8 cellular contexts compared by ENCODE assay signal in the genomic region with DNA sequence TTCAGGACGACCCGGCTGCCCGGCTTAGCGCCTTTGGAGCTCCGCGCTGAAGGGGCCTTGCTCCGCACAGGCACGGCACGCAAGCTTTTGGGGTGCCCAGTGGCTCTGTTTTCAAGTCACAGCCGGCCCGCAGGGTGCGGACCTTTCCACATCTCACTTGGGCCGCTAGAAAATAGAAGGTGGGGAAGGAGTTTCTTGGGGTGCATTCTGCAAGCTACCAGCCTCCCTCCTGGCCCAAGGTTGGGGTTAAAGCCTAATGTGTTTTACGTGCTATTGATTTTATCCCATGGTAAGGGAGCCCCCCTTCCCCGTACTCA. TPM values are rescaled to one million over a fixed set of nuclear protein-coding genes. Genes with fewer than 3 reads are reported as not detected.
DNase-seq lines count a peak whose midpoint lies in the region; ATAC-seq lines count a peak whose summit lies in the region.

No MANE protein-coding gene starts in this region.

- peaks cover 7% of the 10 kb centered on the region for H3K36me3 ChIP-seq in iPS-15b (ENCODE audit: control insufficient read depth, insufficient read depth, low read length)
- H3K36me3 ChIP-seq in subcutaneous abdominal adipose tissue (ENCODE audit: control insufficient read depth in 5 of 5, insufficient read depth in 5 of 5, low read length in 5 of 5) = peaks cover 4 to 10% (median 7%) of the 10 kb centered on the region in 5 donors

- DNase-seq in activated T-cell treated with anti-CD3 and anti-CD28 coated beads, Interleukin-2, amount 50 U/mL, for 4 hours = no peak
- DNase-seq in T-helper 9 cell (no peak), NCI-H128 (lab: John Stamatoyannopoulos, UW; ENCODE audit: unreplicated experiment) (no peak)

- H3K27me3 ChIP-seq in iPS-15b (ENCODE audit: control insufficient read depth, insufficient read depth, low read length) = peaks cover 7% of the 10 kb centered on the region
- H3K27me3 ChIP-seq in subcutaneous abdominal adipose tissue (ENCODE audit: control insufficient read depth in 5 of 5, insufficient read depth in 4 of 5, low read length in 5 of 5) = no peaks in the 10 kb centered on the region

- no peaks in the 10 kb centered on the region for H3K4me1 ChIP-seq in iPS-15b (ENCODE audit: control insufficient read depth, insufficient read depth, low read length)
- H3K4me1 ChIP-seq in subcutaneous abdominal adipose tissue (ENCODE audit: control insufficient read depth in 5 of 5, insufficient read depth in 5 of 5, low read length in 5 of 5) = peaks cover 8 to 28% (median 26%) of the 10 kb centered on the region in 5 donors

- H3K27ac ChIP-seq in subcutaneous abdominal adipose tissue (ENCODE audit: low read depth, low read length) = peak overlapping the region; percentile 80

- H3K36me3 Mint-ChIP-seq in activated T-cell treated with anti-CD3 and anti-CD28 coated beads, Interleukin-2, amount 50 U/mL, for 4 hours (ENCODE audit: insufficient read depth) = peaks cover 8% of the 10 kb centered on the region

- peaks cover 33% of the 10 kb centered on the region for H3K4me1 Mint-ChIP-seq in activated T-cell treated with anti-CD3 and anti-CD28 coated beads, Interleukin-2, amount 50 U/mL, for 4 hours (ENCODE audit: low read depth)

- H3K9ac ChIP-seq in iPS-15b (ENCODE audit: low read depth, low read length) (peak overlapping the region; percentile 94), subcutaneous abdominal adipose tissue (ENCODE audit: low read length in 5 of 5) (peak overlapping the region; percentile 87 to 98 (median 96))

- no peaks in the 10 kb centered on the region for H3K9me3 Mint-ChIP-seq in activated T-cell treated with anti-CD3 and anti-CD28 coated beads, Interleukin-2, amount 50 U/mL, for 4 hours

- H3K4me3 Mint-ChIP-seq in activated T-cell treated with anti-CD3 and anti-CD28 coated beads, Interleukin-2, amount 50 U/mL, for 4 hours = peak overlapping the region; percentile 93

- no peaks in the 10 kb centered on the region for H3K27me3 Mint-ChIP-seq in activated T-cell treated with anti-CD3 and anti-CD28 coated beads, Interleukin-2, amount 50 U/mL, for 4 hours (ENCODE audit: low read depth)

- no peaks in the 10 kb centered on the region for H3K9me3 ChIP-seq in iPS-15b (ENCODE audit: control insufficient read depth, insufficient read depth, low read length)
- H3K9me3 ChIP-seq in subcutaneous abdominal adipose tissue (ENCODE audit: control insufficient read depth in 5 of 5, low read length in 5 of 5) = no peaks in the 10 kb centered on the region

- ATAC-seq in HG02884 (IDR thresholded peaks at IDR 0.05; ENCODE audit: unreplicated experiment) (peak; percentile 31), GM18498 (IDR thresholded peaks at IDR 0.05; ENCODE audit: unreplicated experiment) (no peak)
- peak; percentile 6 to 48 for ATAC-seq in activated T-cell treated with anti-CD3 and anti-CD28 coated beads, Interleukin-2, amount 50 U/mL, for 4 hours

- H3K4me3 ChIP-seq in GM08714 (ENCODE audit: low read length) (peak overlapping the region; percentile 86), iPS-15b (ENCODE audit: low read depth, low read length) (peak overlapping the region; percentile 95), subcutaneous abdominal adipose tissue (ENCODE audit: low read depth in 1 of 5, low read length in 5 of 5) (peak overlapping the region; percentile 89 to 96 (median 94))

RNA-seq across cellular contexts. Expression of gene KAT14, which starts 0.6 kb away (rescaled TPM):
- total RNA-seq in activated T-cell treated with anti-CD3 and anti-CD28 coated beads, Interleukin-2, amount 50 U/mL, for 4 hours = 10 to 100 TPM; 16.4 to 18.9 (median 18.0) TPM

RNA-seq across cellular contexts. Expression of gene PET117, which starts 0.6 kb away (rescaled TPM):
- total RNA-seq in activated T-cell treated with anti-CD3 and anti-CD28 coated beads, Interleukin-2, amount 50 U/mL, for 4 hours = 10 to 100 TPM; 15.1 to 19.6 (median 15.6) TPM
